ENCODE assay signal across 16 cellular contexts in the genomic region with DNA sequence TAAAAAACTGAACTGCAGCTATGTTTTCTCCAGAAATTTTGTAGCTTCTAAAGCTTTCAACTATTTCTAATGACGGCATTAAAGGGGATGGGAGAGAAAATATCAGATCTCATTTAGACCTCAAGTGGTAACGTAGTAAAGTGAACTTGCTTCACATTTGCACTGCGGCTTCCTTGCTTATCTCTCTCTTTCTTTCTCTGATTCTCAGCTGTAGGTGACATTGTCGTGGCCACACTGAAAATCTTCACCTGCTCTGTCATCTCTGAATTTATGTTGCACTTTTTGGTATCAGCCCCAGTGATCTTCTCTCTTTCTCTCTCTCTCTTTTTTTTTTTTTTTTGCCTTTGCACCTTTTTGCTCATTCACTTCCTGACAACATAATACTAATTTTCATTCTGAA.
DNase-seq lines count a peak whose midpoint lies in the region; ATAC-seq and TF ChIP-seq lines count a peak whose summit lies in the region.
"Had no signal": no experiment of that assay in that cellular context is flagged by ENCODE, and none has a peak within 500 bp of the region (broad histone marks: within the 10 kb centered on the region; RNA-seq: fewer than 3 reads in every experiment).

No MANE protein-coding gene starts in this region.

- no peaks in the 10 kb centered on the region for H3K9me3 ChIP-seq in uterus
- H3K9me3 ChIP-seq: Caco-2 had no signal

- no peak overlapping the region for H3K4me3 ChIP-seq in uterus
- H3K4me3 ChIP-seq: coronary artery, GM23338, PC-9 had no signal

- no peak overlapping the region for H3K27ac ChIP-seq in uterus
- H3K27ac ChIP-seq: coronary artery, HL-60, PC-9 had no signal

- H3K27me3 ChIP-seq in uterus, result no peaks in the 10 kb centered on the region

- POLR2A ChIA-PET in activated CD8-positive, alpha-beta T cell treated with anti-CD3 and anti-CD28 coated beads, Interleukin-2, amount 10 ng/mL, durations not matched to agents 7 days and 5 days (lab: Charles Lee), result interaction anchor here (0.6 to 2.5 kb wide), 7 partner anchors 8 to 238 kb away, joined by 3 to 12 read pairs (median 4); no protein-coding TSS in a partner anchor

- CTCF ChIA-PET in activated CD8-positive, alpha-beta T cell treated with anti-CD3 and anti-CD28 coated beads, Interleukin-2, amount 10 ng/mL, durations not matched to agents 7 days and 5 days (lab: Charles Lee), result interaction anchor here (0.8 to 1.8 kb wide), 15 partner anchors 16 to 309 kb away, joined by 3 to 18 read pairs (median 4); no protein-coding TSS in a partner anchor

- peaks cover 68% of the 10 kb centered on the region for H3K4me1 Mint-ChIP-seq in activated CD8-positive, alpha-beta T cell treated with anti-CD3 and anti-CD28 coated beads, Interleukin-2, amount 10 ng/mL, durations not matched to agents 7 days and 5 days (ENCODE audit: low read depth)
- H3K4me1 Mint-ChIP-seq in effector memory CD8-positive, alpha-beta T cell (ENCODE audit: low read depth in 2 of 2), result peaks cover 37 to 64% of the 10 kb centered on the region in 2 donors
- peaks cover 84% of the 10 kb centered on the region for H3K4me1 Mint-ChIP-seq in stimulated activated naive CD8-positive, alpha-beta T cell treated with anti-CD3 and anti-CD28 coated beads, Interleukin-15, Interleukin-2, amounts not matched to agents 100 ng/mL and 50 ng/mL, for 24 hours (ENCODE audit: low read depth)
- H3K4me1 Mint-ChIP-seq: GM23338 had no signal

- no peak for TF ChIP-seq POLR2A in uterus (IDR thresholded peaks at IDR 0.05)

- H3K9me3 Mint-ChIP-seq in activated CD8-positive, alpha-beta T cell treated with anti-CD3 and anti-CD28 coated beads, Interleukin-2, amount 10 ng/mL, durations not matched to agents 7 days and 5 days (ENCODE audit: insufficient read depth), result peaks cover 11% of the 10 kb centered on the region
- peaks cover 4 to 8% of the 10 kb centered on the region in 2 donors for H3K9me3 Mint-ChIP-seq in effector memory CD8-positive, alpha-beta T cell
- peaks cover 15% of the 10 kb centered on the region for H3K9me3 Mint-ChIP-seq in stimulated activated naive CD8-positive, alpha-beta T cell treated with anti-CD3 and anti-CD28 coated beads, Interleukin-15, Interleukin-2, amounts not matched to agents 100 ng/mL and 50 ng/mL, for 24 hours

- no peaks in the 10 kb centered on the region for H3K4me1 ChIP-seq in uterus
- H3K4me1 ChIP-seq: Caco-2 had no signal

- ATAC-seq in activated CD8-positive, alpha-beta T cell treated with anti-CD3 and anti-CD28 coated beads, Interleukin-2, amount 10 ng/mL, durations not matched to agents 7 days and 5 days, result peak; percentile 80
- ATAC-seq in effector memory CD8-positive, alpha-beta T cell (replicated peaks), result peak; percentile 94
- ATAC-seq: GM23338 had no signal

- no peaks in the 10 kb centered on the region for H3K36me3 ChIP-seq in uterus

- H3K27me3 Mint-ChIP-seq in activated CD8-positive, alpha-beta T cell treated with anti-CD3 and anti-CD28 coated beads, Interleukin-2, amount 10 ng/mL, durations not matched to agents 7 days and 5 days (ENCODE audit: low read depth), result no peaks in the 10 kb centered on the region
- H3K27me3 Mint-ChIP-seq in effector memory CD8-positive, alpha-beta T cell, result no peaks in the 10 kb centered on the region
- H3K27me3 Mint-ChIP-seq in stimulated activated naive CD8-positive, alpha-beta T cell treated with anti-CD3 and anti-CD28 coated beads, Interleukin-15, Interleukin-2, amounts not matched to agents 100 ng/mL and 50 ng/mL, for 24 hours, result no peaks in the 10 kb centered on the region

- no peak for TF ChIP-seq CTCF in uterus (IDR thresholded peaks at IDR 0.05)

- peak overlapping the region; percentile 56 for H3K4me3 Mint-ChIP-seq in activated CD8-positive, alpha-beta T cell treated with anti-CD3 and anti-CD28 coated beads, Interleukin-2, amount 10 ng/mL, durations not matched to agents 7 days and 5 days
- peak overlapping the region; percentile 20 to 49 for H3K4me3 Mint-ChIP-seq in effector memory CD8-positive, alpha-beta T cell
- H3K4me3 Mint-ChIP-seq in stimulated activated naive CD8-positive, alpha-beta T cell treated with anti-CD3 and anti-CD28 coated beads, Interleukin-15, Interleukin-2, amounts not matched to agents 100 ng/mL and 50 ng/mL, for 24 hours, result peak overlapping the region; percentile 73
- H3K4me3 Mint-ChIP-seq: GM23338 had no signal

- intact Hi-C loops in uterus (cut with DNase I; ENCODE audit: low total_unique reads), result no loop called here

- DNase-seq in activated naive CD4-positive, alpha-beta T cell treated with Interleukin-2 at 50 U/mL for 16 hours, result peak; percentile 43
- DNase-seq in activated naive CD4-positive, alpha-beta T cell treated with anti-CD3 and anti-CD28 coated beads, Interleukin-2, amount 50 U/mL, for 16 hours, result no peak
- DNase-seq in activated CD8-positive, alpha-beta T cell treated with anti-CD3 and anti-CD28 coated beads, Interleukin-2, amount 10 ng/mL, durations not matched to agents 7 days and 5 days, result peak; percentile 66
- DNase-seq in effector memory CD8-positive, alpha-beta T cell, result peak; percentile 32 to 44 (median 39)
- no peak for DNase-seq in midbrain (lab: John Stamatoyannopoulos, UW)
- no peak for DNase-seq in uterus
- DNase-seq in medulla oblongata (ENCODE audit: extremely low spot score), result no peak
- DNase-seq: Caco-2, MV-4-11, NCI-H526 treated with DMSO at 0.1 percent for 48 hours, PC-9, posterior cingulate gyrus had no signal

- H3K27ac Mint-ChIP-seq in activated CD8-positive, alpha-beta T cell treated with anti-CD3 and anti-CD28 coated beads, Interleukin-2, amount 10 ng/mL, durations not matched to agents 7 days and 5 days, result peak overlapping the region; percentile 87
- peak overlapping the region; percentile 18 to 39 for H3K27ac Mint-ChIP-seq in effector memory CD8-positive, alpha-beta T cell
- peak overlapping the region; percentile 92 for H3K27ac Mint-ChIP-seq in stimulated activated naive CD8-positive, alpha-beta T cell treated with anti-CD3 and anti-CD28 coated beads, Interleukin-15, Interleukin-2, amounts not matched to agents 100 ng/mL and 50 ng/mL, for 24 hours
- H3K27ac Mint-ChIP-seq: GM23338 had no signal

- peaks cover 38% of the 10 kb centered on the region for H3K36me3 Mint-ChIP-seq in activated CD8-positive, alpha-beta T cell treated with anti-CD3 and anti-CD28 coated beads, Interleukin-2, amount 10 ng/mL, durations not matched to agents 7 days and 5 days (ENCODE audit: low read depth)
- no peaks in the 10 kb centered on the region for H3K36me3 Mint-ChIP-seq in effector memory CD8-positive, alpha-beta T cell (ENCODE audit: insufficient read depth)
- H3K36me3 Mint-ChIP-seq in stimulated activated naive CD8-positive, alpha-beta T cell treated with anti-CD3 and anti-CD28 coated beads, Interleukin-15, Interleukin-2, amounts not matched to agents 100 ng/mL and 50 ng/mL, for 24 hours (ENCODE audit: low read depth), result peaks cover 6% of the 10 kb centered on the region

Comparison
In these comparisons a context has a peak if more than half of its experiments do, and no peak if none do; other contexts are left out.
1. DNase-seq: peak in activated naive CD4-positive, alpha-beta T cell treated with Interleukin-2 at 50 U/mL for 16 hours (single experiment), activated CD8-positive, alpha-beta T cell treated with anti-CD3 and anti-CD28 coated beads, Interleukin-2, amount 10 ng/mL, durations not matched to agents 7 days and 5 days (single experiment) and effector memory CD8-positive, alpha-beta T cell (3 of 3); none in activated naive CD4-positive, alpha-beta T cell treated with anti-CD3 and anti-CD28 coated beads, Interleukin-2, amount 50 U/mL, for 16 hours (single experiment), midbrain (single experiment), uterus (0 of 2) and medulla oblongata (single experiment).
2. H3K27ac Mint-ChIP-seq: peak in every context shown above with its lines; median percentile 92 in stimulated activated naive CD8-positive, alpha-beta T cell treated with anti-CD3 and anti-CD28 coated beads, Interleukin-15, Interleukin-2, amounts not matched to agents 100 ng/mL and 50 ng/mL, for 24 hours; 87 in activated CD8-positive, alpha-beta T cell treated with anti-CD3 and anti-CD28 coated beads, Interleukin-2, amount 10 ng/mL, durations not matched to agents 7 days and 5 days; 28 in effector memory CD8-positive, alpha-beta T cell.
3. Peak in every context shown above with its lines, with median percentiles within 50 percentile points of each other: H3K4me3 Mint-ChIP-seq.